ENCODE assay signal across 8 cellular contexts in the genomic region with DNA sequence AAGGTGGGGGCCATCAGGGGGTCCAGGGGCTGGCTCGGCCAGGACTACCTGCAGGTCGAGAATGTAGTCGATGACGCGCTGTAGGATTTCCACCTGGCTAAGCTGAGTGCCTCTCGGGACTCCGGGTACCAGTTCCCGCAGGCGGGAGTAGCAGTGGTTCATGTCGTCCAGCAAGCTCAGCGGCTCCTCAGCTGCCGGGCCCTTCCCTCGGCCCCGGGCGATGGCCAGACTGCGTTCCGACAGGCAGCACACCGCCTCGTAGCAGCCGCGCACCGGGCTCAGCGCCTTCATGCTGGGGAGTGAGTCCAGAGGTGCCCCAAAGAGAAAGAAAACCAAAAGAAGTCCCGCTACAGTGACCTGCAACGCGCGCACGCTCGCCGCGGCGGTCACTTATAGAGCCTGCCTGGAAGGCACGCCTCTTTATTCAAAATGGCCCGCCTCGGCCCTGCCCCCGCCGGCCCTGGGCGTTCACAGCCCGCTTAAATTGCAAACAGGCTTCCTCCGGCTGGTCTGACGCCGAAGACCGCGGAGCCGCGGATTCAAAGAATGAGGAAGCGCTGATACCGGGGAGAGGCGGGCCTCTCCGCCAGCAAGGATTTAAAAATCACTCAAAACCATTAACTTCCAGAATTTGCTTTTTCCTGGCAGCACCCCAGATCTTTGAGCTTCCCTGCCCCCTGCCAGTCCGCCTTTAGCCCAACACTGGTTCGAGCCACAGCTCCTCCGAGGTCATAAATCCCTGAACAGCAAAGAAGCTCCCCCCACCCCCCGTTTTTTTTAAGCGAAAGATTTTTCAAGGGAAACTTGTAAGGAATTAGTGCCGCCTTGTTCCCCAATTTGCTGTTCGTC. TPM values are rescaled to one million over a fixed set of nuclear protein-coding genes. Genes with fewer than 3 reads are reported as not detected.
A peak's percentile ranks its signal among the peaks of the same experiment; 100 is the strongest.
DNase-seq lines count a peak whose midpoint lies in the region; ATAC-seq, FAIRE-seq and TF ChIP-seq lines count a peak whose summit lies in the region.

A gene with protein sequence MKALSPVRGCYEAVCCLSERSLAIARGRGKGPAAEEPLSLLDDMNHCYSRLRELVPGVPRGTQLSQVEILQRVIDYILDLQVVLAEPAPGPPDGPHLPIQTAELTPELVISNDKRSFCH (minus strand): TSS at position 366 of the 849 bp plus-strand sequence. CDS start 75 bp downstream, at position 291.

- H3K4me3 Mint-ChIP-seq in astrocyte (ENCODE audit: unreplicated experiment): peak within 1 kb of the TSS; percentile 87

- H3K36me3 Mint-ChIP-seq in astrocyte (ENCODE audit: low read depth, unreplicated experiment): peaks cover 2% of the 10 kb centered on the region

- peaks cover 34% of the 10 kb centered on the region for H3K79me2 ChIP-seq in astrocyte (ENCODE audit: insufficient read depth, low read length)

- DNase-seq in NCI-H187 treated with DMSO at 0.1 percent for 48 hours (lab: John Stamatoyannopoulos, UW): peak; percentile 46
- DNase-seq in T-helper 9 cell: peak; percentile 78
- DNase-seq in astrocyte (ENCODE audit: low read depth): peak; percentile 94
- DNase-seq in hepatic stellate cell (ENCODE audit: low spot score): peak; percentile 92
- peak; percentile 96 for DNase-seq in retinal pigment epithelial cell (ENCODE audit: low read depth)

- no peak for FAIRE-seq in astrocyte (lab: Jason Lieb, UNC)

- no peaks in the 10 kb centered on the region for H3K9me3 ChIP-seq in astrocyte (ENCODE audit: insufficient read depth, low read depth, low read length)

- ATAC-seq in GM18502 (IDR thresholded peaks at IDR 0.05; ENCODE audit: poor library complexity, unreplicated experiment) (peak; percentile 62), HG02885 (IDR thresholded peaks at IDR 0.05; ENCODE audit: poor library complexity, unreplicated experiment) (peak; percentile 71), HG03457 (IDR thresholded peaks at IDR 0.05; ENCODE audit: unreplicated experiment) (no peak)

- H2AFZ ChIP-seq in astrocyte (ENCODE audit: low read depth, low read length): peak within 1 kb of the TSS; percentile 36

- peaks cover 32% of the 10 kb centered on the region for H4K20me1 ChIP-seq in astrocyte (ENCODE audit: insufficient read depth, low read length)

- peaks cover 62% of the 10 kb centered on the region for H3K4me1 ChIP-seq in astrocyte (ENCODE audit: insufficient read depth, low read length)

- no peaks in the 10 kb centered on the region for H3K36me3 ChIP-seq in astrocyte (ENCODE audit: insufficient read depth, low read length)

- TF ChIP-seq CTCF in astrocyte (IDR thresholded peaks at IDR 0.05; ENCODE audit: insufficient read depth, low read depth, low read length): no peak
- TF ChIP-seq CTCF in retinal pigment epithelial cell (conservative IDR thresholded peaks at IDR 0.05; ENCODE audit: low read depth, low read length): no peak

- H3K9me3 Mint-ChIP-seq in astrocyte (ENCODE audit: unreplicated experiment): no peaks in the 10 kb centered on the region

- peak within 1 kb of the TSS; percentile 99 for H3K9ac ChIP-seq in astrocyte (ENCODE audit: low read length)

- peak within 1 kb of the TSS; percentile 99 for H3K27ac Mint-ChIP-seq in astrocyte (ENCODE audit: unreplicated experiment)

- H3K4me1 Mint-ChIP-seq in astrocyte (ENCODE audit: low read depth, unreplicated experiment): peaks cover 51% of the 10 kb centered on the region

- H3K4me3 ChIP-seq in astrocyte (ENCODE audit: insufficient read depth, low read depth, low read length): peak within 1 kb of the TSS; percentile 97
- H3K4me3 ChIP-seq in retinal pigment epithelial cell (ENCODE audit: low read length): peak within 1 kb of the TSS; percentile 99

- H3K27ac ChIP-seq in astrocyte (ENCODE audit: low read depth, low read length): peak within 1 kb of the TSS; percentile 97

- peak within 1 kb of the TSS; percentile 89 for H3K4me2 ChIP-seq in astrocyte (ENCODE audit: low read length)

- H3K27me3 ChIP-seq in astrocyte (ENCODE audit: insufficient read depth, low read length): no peaks in the 10 kb centered on the region

- no peaks in the 10 kb centered on the region for H3K27me3 Mint-ChIP-seq in astrocyte (ENCODE audit: low read depth, unreplicated experiment)

RNA-seq across cellular contexts. Expression of the gene that starts here (rescaled TPM):
- total RNA-seq in astrocyte: 91.4 and 94.3 TPM in 2 replicates

Comparison
In these comparisons a context has a peak if more than half of its experiments do, and no peak if none do; other contexts are left out.
1. DNase-seq: peak in every context shown above with its lines; median percentile 96 in retinal pigment epithelial cell; 94 in astrocyte; 92 in hepatic stellate cell; 78 in T-helper 9 cell; 46 in NCI-H187 treated with DMSO at 0.1 percent for 48 hours.